In genomic region chr3:157938154-157938774, GRCh38 we compare ENCODE assay signal across 1 cellular context.
TF ChIP-seq lines count a peak whose summit lies in the region.

No MANE protein-coding gene starts in this region.

TF ChIP-seq in K562, 482 proteins besides CTCF, POLR2A, EP300 and RAD21 (continued from another document):
- TF ChIP-seq E2F5 (CRISPR knock-in tag; IDR thresholded peaks at IDR 0.05): no peak
- TF ChIP-seq PKNOX1 (IDR thresholded peaks at IDR 0.05): peak; percentile 84
TF ChIP-seq in K562: peak in this region for 2.
